In the genomic region with DNA sequence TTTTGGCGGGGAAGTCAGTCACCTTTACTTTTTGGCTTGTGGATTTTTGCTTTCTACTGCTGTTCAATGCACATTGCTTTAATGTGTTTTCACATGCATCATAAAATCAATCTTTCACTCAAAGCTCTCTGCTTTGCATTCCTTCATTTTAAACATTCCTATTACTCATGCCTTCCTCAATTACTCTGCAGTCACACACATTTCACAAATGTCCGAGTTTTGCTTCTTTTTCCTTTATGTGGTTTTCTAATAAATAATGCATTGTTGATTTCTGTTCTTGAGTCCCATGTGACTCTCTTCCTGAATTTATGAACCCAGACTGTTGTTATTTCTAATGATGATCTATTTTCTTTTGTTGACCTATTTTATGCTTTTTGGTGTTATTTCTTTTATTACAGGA, we compare ENCODE assay signal across 20 cellular contexts.
DNase-seq lines count a peak whose midpoint lies in the region; ATAC-seq and TF ChIP-seq lines count a peak whose summit lies in the region.
"Had no signal": no experiment of that assay in that cellular context is flagged by ENCODE, and none has a peak within 500 bp of the region (broad histone marks: within the 10 kb centered on the region; RNA-seq: fewer than 3 reads in every experiment).

No MANE protein-coding gene starts in this region.

- no peak for TF ChIP-seq POLR2A in esophagus squamous epithelium (IDR thresholded peaks at IDR 0.05)

- WGBS in esophagus squamous epithelium, 2 donors: 67 to 89% methylated on average over 2 of the region's 2 CpGs

- no peak overlapping the region for H3K4me3 ChIP-seq in esophagus squamous epithelium
- H3K4me3 ChIP-seq: GM12878 had no signal

- H3K4me1 ChIP-seq in esophagus squamous epithelium: no peaks in the 10 kb centered on the region

- no peak overlapping the region for H3K27ac ChIP-seq in esophagus squamous epithelium

- intact Hi-C loops in esophagus squamous epithelium (cut with DNase I): no loop called here

- H3K36me3 ChIP-seq in esophagus squamous epithelium: peaks cover 0 to 98% (median 4%) of the 10 kb centered on the region in 3 donors

- H3K4me3 Mint-ChIP-seq in glutamatergic neuron (ENCODE audit: unreplicated experiment): no peak overlapping the region

- peaks cover 4% of the 10 kb centered on the region for H3K27me3 Mint-ChIP-seq in glutamatergic neuron (ENCODE audit: unreplicated experiment)

- no peaks in the 10 kb centered on the region for H3K9me3 ChIP-seq in esophagus squamous epithelium

- H3K27ac Mint-ChIP-seq in glutamatergic neuron (ENCODE audit: unreplicated experiment): no peak overlapping the region
- H3K27ac Mint-ChIP-seq: CD14-positive monocyte had no signal

- no peak for ATAC-seq in GM18498 (IDR thresholded peaks at IDR 0.05; ENCODE audit: unreplicated experiment)
- ATAC-seq in GM21786 (IDR thresholded peaks at IDR 0.05; ENCODE audit: unreplicated experiment): no peak
- ATAC-seq: GM12878, SK-N-SH treated with all-trans-retinoic acid at 6 μM for 48 hours had no signal

- no peaks in the 10 kb centered on the region for H3K27me3 ChIP-seq in esophagus squamous epithelium

- peaks cover 5% of the 10 kb centered on the region for H3K9me3 Mint-ChIP-seq in glutamatergic neuron (ENCODE audit: unreplicated experiment)
- H3K9me3 Mint-ChIP-seq: CD14-positive monocyte had no signal

- in situ Hi-C loops in SK-MEL-5 (cut with HindIII; ENCODE audit: low pct_unique_long_range_greater_than_20kb, low sequenced_read_pairs): no loop called here

- TF ChIP-seq CTCF in esophagus squamous epithelium (IDR thresholded peaks at IDR 0.05) (no peak), glutamatergic neuron (IDR thresholded peaks at IDR 0.05; ENCODE audit: partially characterized antibody, unreplicated experiment) (no peak)

- H3K4me1 Mint-ChIP-seq in glutamatergic neuron (ENCODE audit: low read depth, unreplicated experiment): peaks cover 13% of the 10 kb centered on the region
- H3K4me1 Mint-ChIP-seq: CD14-positive monocyte had no signal

- no peaks in the 10 kb centered on the region for H3K36me3 Mint-ChIP-seq in glutamatergic neuron (ENCODE audit: unreplicated experiment)
- H3K36me3 Mint-ChIP-seq: CD14-positive monocyte had no signal

- DNase-seq in EH (ENCODE audit: low read depth) (peak; percentile 57), SK-MEL-5 (ENCODE audit: low read depth, low spot score) (peak; percentile 14), foreskin melanocyte (peak; percentile 83), esophagus squamous epithelium (lab: John Stamatoyannopoulos, UW) (no peak), glutamatergic neuron (no peak)
- DNase-seq: AML-193, DMS 273 treated with DMSO at 0.1 percent for 48 hours, DND-41, GF-D8, GOT3, NCI-H1105, NCI-H1694, NCI-H82, OCI-M1, SHP77 had no signal

Comparison
In these comparisons a context has a peak if more than half of its experiments do, and no peak if none do; other contexts are left out.
1. DNase-seq: peak in EH (single experiment), SK-MEL-5 (single experiment) and foreskin melanocyte (single experiment); none in esophagus squamous epithelium (single experiment) and glutamatergic neuron (single experiment).